ENCODE assay signal across 27 cellular contexts in genomic region chr1:176225911-176226310, GRCh38.
"Had no signal": no experiment of that assay in that cellular context is flagged by ENCODE, and none has a peak within 500 bp of the region (broad histone marks: within the 10 kb centered on the region; RNA-seq: fewer than 3 reads in every experiment).

No MANE protein-coding gene starts in this region.

- H3K27me3 Mint-ChIP-seq: activated CD4-positive, alpha-beta memory T cell treated with anti-CD3 and anti-CD28 coated beads, Interleukin-2, amount 10 ng/mL, durations not matched to agents 7 days and 5 days; activated CD4-positive, alpha-beta T cell treated with anti-CD3 and anti-CD28 coated beads, Interleukin-2, amount 10 ng/mL, durations not matched to agents 7 days and 5 days; activated naive CD4-positive, alpha-beta T cell treated with anti-CD3 and anti-CD28 coated beads, Interleukin-2, amount 10 ng/mL, durations not matched to agents 7 days and 5 days; activated T-cell treated with anti-CD3 and anti-CD28 coated beads, Interleukin-2, amount 50 U/mL, for 24 hours had no signal

- H3K4me3 Mint-ChIP-seq: activated CD4-positive, alpha-beta memory T cell treated with anti-CD3 and anti-CD28 coated beads, Interleukin-2, amount 10 ng/mL, durations not matched to agents 7 days and 5 days; activated CD4-positive, alpha-beta T cell treated with anti-CD3 and anti-CD28 coated beads, Interleukin-2, amount 10 ng/mL, durations not matched to agents 7 days and 5 days; activated naive CD4-positive, alpha-beta T cell treated with anti-CD3 and anti-CD28 coated beads, Interleukin-2, amount 10 ng/mL, durations not matched to agents 7 days and 5 days; activated naive CD8-positive, alpha-beta T cell treated with anti-CD3 and anti-CD28 coated beads, Interleukin-2, amount 10 ng/mL, durations not matched to agents 7 days and 5 days; activated T-cell treated with anti-CD3 and anti-CD28 coated beads, Interleukin-2, amount 50 U/mL, for 24 hours; endodermal cell; natural killer cell treated with Interleukin-12 subunit alpha and Interleukin-12 subunit beta and Interleukin-15 and Interleukin-18, amount 100 ng/mL, for 72 hours; stimulated activated effector memory CD8-positive, alpha-beta T cell treated with anti-CD3 and anti-CD28 coated beads, Interleukin-12 subunit alpha, Interleukin-12 subunit beta, amount 100 ng/mL, for 72 hours; stimulated activated naive CD8-positive, alpha-beta T cell treated with anti-CD3 and anti-CD28 coated beads, Interleukin-15, Interleukin-2, amounts not matched to agents 100 ng/mL and 50 ng/mL, for 24 hours; T-helper 1 cell treated with Interleukin-12 subunit alpha and Interleukin-12 subunit beta and Interleukin-4 antibody, amounts not matched to agents 30 μg/mL and 1 μg/mL, for 36 hours; WTC11 had no signal

- H3K27ac Mint-ChIP-seq: activated CD4-positive, alpha-beta memory T cell treated with anti-CD3 and anti-CD28 coated beads, Interleukin-2, amount 10 ng/mL, durations not matched to agents 7 days and 5 days; activated CD4-positive, alpha-beta T cell treated with anti-CD3 and anti-CD28 coated beads, Interleukin-2, amount 10 ng/mL, durations not matched to agents 7 days and 5 days; activated naive CD4-positive, alpha-beta T cell treated with anti-CD3 and anti-CD28 coated beads, Interleukin-2, amount 10 ng/mL, durations not matched to agents 7 days and 5 days; activated naive CD8-positive, alpha-beta T cell treated with anti-CD3 and anti-CD28 coated beads, Interleukin-2, amount 10 ng/mL, durations not matched to agents 7 days and 5 days; activated T-cell treated with anti-CD3 and anti-CD28 coated beads, Interleukin-2, amount 50 U/mL, for 24 hours; endodermal cell; natural killer cell treated with Interleukin-12 subunit alpha and Interleukin-12 subunit beta and Interleukin-15 and Interleukin-18, amount 100 ng/mL, for 72 hours; stimulated activated effector memory CD8-positive, alpha-beta T cell treated with anti-CD3 and anti-CD28 coated beads, Interleukin-12 subunit alpha, Interleukin-12 subunit beta, amount 100 ng/mL, for 72 hours; stimulated activated naive CD8-positive, alpha-beta T cell treated with anti-CD3 and anti-CD28 coated beads, Interleukin-15, Interleukin-2, amounts not matched to agents 100 ng/mL and 50 ng/mL, for 24 hours; T-helper 1 cell treated with Interleukin-12 subunit alpha and Interleukin-12 subunit beta and Interleukin-4 antibody, amounts not matched to agents 30 μg/mL and 1 μg/mL, for 36 hours; WTC11 had no signal

- ATAC-seq: esophagus mucosa; left cardiac atrium; lower lobe of right lung; natural killer cell treated with Interleukin-12 subunit alpha and Interleukin-12 subunit beta and Interleukin-15 and Interleukin-18, amount 100 ng/mL, for 72 hours; right cardiac atrium; stimulated activated effector memory CD8-positive, alpha-beta T cell treated with anti-CD3 and anti-CD28 coated beads, Interleukin-12 subunit alpha, Interleukin-12 subunit beta, amount 100 ng/mL, for 72 hours had no signal

- H3K9me3 Mint-ChIP-seq: activated CD4-positive, alpha-beta memory T cell treated with anti-CD3 and anti-CD28 coated beads, Interleukin-2, amount 10 ng/mL, durations not matched to agents 7 days and 5 days; activated CD4-positive, alpha-beta T cell treated with anti-CD3 and anti-CD28 coated beads, Interleukin-2, amount 10 ng/mL, durations not matched to agents 7 days and 5 days; activated naive CD4-positive, alpha-beta T cell treated with anti-CD3 and anti-CD28 coated beads, Interleukin-2, amount 10 ng/mL, durations not matched to agents 7 days and 5 days; activated naive CD8-positive, alpha-beta T cell treated with anti-CD3 and anti-CD28 coated beads, Interleukin-2, amount 10 ng/mL, durations not matched to agents 7 days and 5 days; activated T-cell treated with anti-CD3 and anti-CD28 coated beads, Interleukin-2, amount 50 U/mL, for 24 hours; natural killer cell treated with Interleukin-12 subunit alpha and Interleukin-12 subunit beta and Interleukin-15 and Interleukin-18, amount 100 ng/mL, for 72 hours; stimulated activated effector memory CD8-positive, alpha-beta T cell treated with anti-CD3 and anti-CD28 coated beads, Interleukin-12 subunit alpha, Interleukin-12 subunit beta, amount 100 ng/mL, for 72 hours; stimulated activated naive CD8-positive, alpha-beta T cell treated with anti-CD3 and anti-CD28 coated beads, Interleukin-15, Interleukin-2, amounts not matched to agents 100 ng/mL and 50 ng/mL, for 24 hours; T-helper 1 cell treated with Interleukin-12 subunit alpha and Interleukin-12 subunit beta and Interleukin-4 antibody, amounts not matched to agents 30 μg/mL and 1 μg/mL, for 36 hours; WTC11 had no signal

- DNase-seq: activated CD4-positive, alpha-beta memory T cell treated with anti-CD3 and anti-CD28 coated beads, Interleukin-2, amount 10 ng/mL, durations not matched to agents 7 days and 5 days; activated CD4-positive, alpha-beta T cell treated with anti-CD3 and anti-CD28 coated beads for 1 hour; activated CD4-positive, alpha-beta T cell treated with anti-CD3 and anti-CD28 coated beads, Interleukin-2, amount 10 ng/mL, durations not matched to agents 7 days and 5 days; activated CD8-positive, alpha-beta memory T cell treated with anti-CD3 and anti-CD28 coated beads, Interleukin-2, amount 50 U/mL, for 48 hours; activated gamma-delta T cell; activated naive CD4-positive, alpha-beta T cell treated with anti-CD3 and anti-CD28 coated beads, Interleukin-2, amount 10 ng/mL, durations not matched to agents 7 days and 5 days; activated naive CD8-positive, alpha-beta T cell treated with anti-CD3 and anti-CD28 coated beads, Interleukin-2, amount 10 ng/mL, durations not matched to agents 7 days and 5 days; activated T-cell treated with anti-CD3 and anti-CD28 coated beads, Interleukin-2, amount 50 U/mL, for 24 hours; central memory CD4-positive, alpha-beta T cell; foreskin fibroblast; head of caudate nucleus; hippocampal formation; left cardiac atrium; lower lobe of right lung; mesenchymal stem cell; right cardiac atrium; stimulated activated CD4-positive, alpha-beta T cell treated with anti-CD3 and anti-CD28 coated beads, Interleukin-12 subunit alpha, Interleukin-12 subunit beta, amount 100 ng/mL, for 4 hours; stimulated activated CD4-positive, alpha-beta T cell treated with anti-CD3 and anti-CD28 coated beads, Interleukin-4, amount 100 ng/mL, for 1 hour; SW 1271; T-helper 9 cell had no signal

- H3K36me3 Mint-ChIP-seq: activated naive CD4-positive, alpha-beta T cell treated with anti-CD3 and anti-CD28 coated beads, Interleukin-2, amount 10 ng/mL, durations not matched to agents 7 days and 5 days; activated naive CD8-positive, alpha-beta T cell treated with anti-CD3 and anti-CD28 coated beads, Interleukin-2, amount 10 ng/mL, durations not matched to agents 7 days and 5 days; natural killer cell treated with Interleukin-12 subunit alpha and Interleukin-12 subunit beta and Interleukin-15 and Interleukin-18, amount 100 ng/mL, for 72 hours; stimulated activated effector memory CD8-positive, alpha-beta T cell treated with anti-CD3 and anti-CD28 coated beads, Interleukin-12 subunit alpha, Interleukin-12 subunit beta, amount 100 ng/mL, for 72 hours; WTC11 had no signal

- H3K4me1 Mint-ChIP-seq: activated CD4-positive, alpha-beta memory T cell treated with anti-CD3 and anti-CD28 coated beads, Interleukin-2, amount 10 ng/mL, durations not matched to agents 7 days and 5 days; activated CD4-positive, alpha-beta T cell treated with anti-CD3 and anti-CD28 coated beads, Interleukin-2, amount 10 ng/mL, durations not matched to agents 7 days and 5 days; activated naive CD4-positive, alpha-beta T cell treated with anti-CD3 and anti-CD28 coated beads, Interleukin-2, amount 10 ng/mL, durations not matched to agents 7 days and 5 days; activated naive CD8-positive, alpha-beta T cell treated with anti-CD3 and anti-CD28 coated beads, Interleukin-2, amount 10 ng/mL, durations not matched to agents 7 days and 5 days; stimulated activated effector memory CD8-positive, alpha-beta T cell treated with anti-CD3 and anti-CD28 coated beads, Interleukin-12 subunit alpha, Interleukin-12 subunit beta, amount 100 ng/mL, for 72 hours had no signal
